8 cellular contexts compared by ENCODE assay signal in the genomic region with DNA sequence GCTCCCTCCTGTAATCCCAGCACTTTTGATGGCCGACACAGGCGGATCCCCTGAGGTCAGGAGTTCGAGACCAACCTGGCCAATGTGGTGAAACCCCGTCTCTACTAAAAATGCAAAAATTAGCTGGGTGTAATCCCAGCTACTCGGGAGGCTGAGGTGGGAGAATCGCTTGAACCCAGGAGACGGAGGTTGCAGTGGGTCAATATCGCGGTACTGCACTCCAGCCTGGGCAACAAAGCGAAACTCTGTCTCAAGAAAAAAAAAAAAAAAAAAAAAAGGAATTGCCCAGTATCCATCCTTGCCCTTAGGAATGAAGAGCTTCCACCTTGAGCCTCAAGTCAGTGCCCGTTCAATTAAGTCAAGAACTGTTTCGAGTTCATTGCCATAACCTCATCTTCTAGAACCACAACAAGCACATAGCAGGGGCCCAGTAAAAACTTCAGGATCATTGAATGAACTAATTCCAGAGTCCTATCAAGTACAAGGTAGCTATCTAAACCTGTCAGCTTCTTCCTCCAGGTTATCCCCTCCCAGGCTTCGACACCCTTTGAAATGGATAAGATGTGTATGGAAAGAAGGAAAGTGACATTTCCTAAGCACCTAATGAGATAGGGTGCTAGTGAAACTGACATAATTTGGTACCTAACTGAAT. TPM values are rescaled to one million over a fixed set of nuclear protein-coding genes. Genes with fewer than 3 reads are reported as not detected.
DNase-seq lines count a peak whose midpoint lies in the region; ATAC-seq and TF ChIP-seq lines count a peak whose summit lies in the region.

No MANE protein-coding gene starts in this region.

- no peaks in the 10 kb centered on the region for H3K9me3 Mint-ChIP-seq in activated CD4-positive, alpha-beta memory T cell treated with anti-CD3 and anti-CD28 coated beads, Interleukin-2, amount 10 ng/mL, durations not matched to agents 7 days and 5 days

- no peak for TF ChIP-seq CTCF in left ventricle myocardium inferior (IDR thresholded peaks at IDR 0.05; ENCODE audit: borderline replicate concordance)

- ATAC-seq in left ventricle myocardium superior (no peak), GM21723 (IDR thresholded peaks at IDR 0.05; ENCODE audit: unreplicated experiment) (no peak)

- peaks cover 40% of the 10 kb centered on the region for H3K4me1 Mint-ChIP-seq in activated CD4-positive, alpha-beta memory T cell treated with anti-CD3 and anti-CD28 coated beads, Interleukin-2, amount 10 ng/mL, durations not matched to agents 7 days and 5 days

- H3K4me3 Mint-ChIP-seq in activated CD4-positive, alpha-beta memory T cell treated with anti-CD3 and anti-CD28 coated beads, Interleukin-2, amount 10 ng/mL, durations not matched to agents 7 days and 5 days: peak overlapping the region; percentile 97

- CTCF ChIA-PET in activated CD4-positive, alpha-beta memory T cell treated with anti-CD3 and anti-CD28 coated beads, Interleukin-2, amount 10 ng/mL, durations not matched to agents 7 days and 5 days (lab: Charles Lee): interaction anchor here (0.6 to 1.7 kb wide), 5 partner anchors 13 to 742 kb away, joined by 3 to 6 read pairs (median 3); partner anchors contain the start of gene ARMC8

- no peaks in the 10 kb centered on the region for H3K9me3 ChIP-seq in left ventricle myocardium inferior (replicated peaks)
- H3K9me3 ChIP-seq in iPS-20b (ENCODE audit: insufficient read depth, low read depth, low read length): no peaks in the 10 kb centered on the region
- H3K9me3 ChIP-seq in subcutaneous abdominal adipose tissue (ENCODE audit: control insufficient read depth in 5 of 5, low read length in 5 of 5): no peaks in the 10 kb centered on the region

- H3K9ac ChIP-seq in iPS-20b (ENCODE audit: low read depth, low read length): peak overlapping the region; percentile 89
- H3K9ac ChIP-seq in subcutaneous abdominal adipose tissue (ENCODE audit: low read length in 5 of 5): peak overlapping the region; percentile 87 to 98 (median 92)

- DNase-seq in left ventricle myocardium inferior: no peak
- DNase-seq in left ventricle myocardium superior: no peak
- DNase-seq in activated CD4-positive, alpha-beta memory T cell treated with anti-CD3 and anti-CD28 coated beads, Interleukin-2, amount 10 ng/mL, durations not matched to agents 7 days and 5 days: no peak
- no peak for DNase-seq in SKM-1 treated with dmso at 0.1 percent for 144 hours (lab: John Stamatoyannopoulos, UW; ENCODE audit: unreplicated experiment)
- no peak for DNase-seq in GM19238 (ENCODE audit: insufficient read length, low spot score)

- H3K4me3 ChIP-seq in left ventricle myocardium inferior (peak overlapping the region; percentile 87), iPS-20b (ENCODE audit: low read length) (peak overlapping the region; percentile 80), subcutaneous abdominal adipose tissue (ENCODE audit: low read depth in 1 of 5, low read length in 5 of 5) (peak overlapping the region; percentile 89 to 99 (median 95))

- H3K27ac Mint-ChIP-seq in activated CD4-positive, alpha-beta memory T cell treated with anti-CD3 and anti-CD28 coated beads, Interleukin-2, amount 10 ng/mL, durations not matched to agents 7 days and 5 days: peak overlapping the region; percentile 92

- intact Hi-C loops in left ventricle myocardium inferior (cut with micrococcal nuclease) (no loop called here), left ventricle myocardium superior (cut with micrococcal nuclease) (no loop called here)

- no peaks in the 10 kb centered on the region for H3K27me3 Mint-ChIP-seq in activated CD4-positive, alpha-beta memory T cell treated with anti-CD3 and anti-CD28 coated beads, Interleukin-2, amount 10 ng/mL, durations not matched to agents 7 days and 5 days

- peaks cover 22% of the 10 kb centered on the region for H3K36me3 Mint-ChIP-seq in activated CD4-positive, alpha-beta memory T cell treated with anti-CD3 and anti-CD28 coated beads, Interleukin-2, amount 10 ng/mL, durations not matched to agents 7 days and 5 days (ENCODE audit: low read depth)

- H3K4me1 ChIP-seq in left ventricle myocardium inferior (peaks cover 30% of the 10 kb centered on the region), iPS-20b (ENCODE audit: insufficient read depth, low read length) (0 out of 2 replicates have a peak, but pooled peaks cover 4% of the 10 kb centered on the region), subcutaneous abdominal adipose tissue (ENCODE audit: control insufficient read depth in 5 of 5, insufficient read depth in 5 of 5, low read length in 5 of 5) (peaks cover 0 to 18% (median 18%) of the 10 kb centered on the region in 5 donors)

- H3K36me3 ChIP-seq in left ventricle myocardium inferior: peaks cover 37% of the 10 kb centered on the region
- H3K36me3 ChIP-seq in iPS-20b (ENCODE audit: insufficient read depth, low read depth, low read length): peaks cover 40% of the 10 kb centered on the region
- H3K36me3 ChIP-seq in subcutaneous abdominal adipose tissue (ENCODE audit: control insufficient read depth in 5 of 5, insufficient read depth in 5 of 5, low read length in 5 of 5): peaks cover 6 to 14% (median 10%) of the 10 kb centered on the region in 5 donors

- H3K27ac ChIP-seq in left ventricle myocardium inferior (replicated peaks) (peak overlapping the region; percentile 90), iPS-20b (ENCODE audit: low read length) (no peak overlapping the region), subcutaneous abdominal adipose tissue (ENCODE audit: low read depth, low read length) (peak overlapping the region; percentile 74)

- H3K27me3 ChIP-seq in left ventricle myocardium inferior (ENCODE audit: low read depth) (no peaks in the 10 kb centered on the region), iPS-20b (ENCODE audit: insufficient read depth, low read length) (no peaks in the 10 kb centered on the region), subcutaneous abdominal adipose tissue (ENCODE audit: control insufficient read depth in 5 of 5, insufficient read depth in 4 of 5, low read length in 5 of 5) (no peaks in the 10 kb centered on the region)

- POLR2A ChIA-PET in activated CD4-positive, alpha-beta memory T cell treated with anti-CD3 and anti-CD28 coated beads, Interleukin-2, amount 10 ng/mL, durations not matched to agents 7 days and 5 days (lab: Charles Lee): interaction anchor here (0.6 to 5.4 kb wide), 12 partner anchors 8 to 742 kb away, joined by 3 to 85 read pairs (median 3); partner anchors contain the start of genes ARMC8, ESYT3 and PIK3CB

RNA-seq across cellular contexts. Expression of gene DBR1, which starts 0.8 kb away (rescaled TPM):
- total RNA-seq in left ventricle myocardium inferior: 7.9 TPM
- total RNA-seq in left ventricle myocardium superior: 7.3 TPM
- total RNA-seq in activated CD4-positive, alpha-beta memory T cell treated with anti-CD3 and anti-CD28 coated beads, Interleukin-2, amount 10 ng/mL, durations not matched to agents 7 days and 5 days: 10 to 100 TPM; 19.4 to 20.0 TPM

RNA-seq across cellular contexts. Expression of gene ARMC8, which starts 13.2 kb away (rescaled TPM):
- total RNA-seq in left ventricle myocardium inferior: 31.2 TPM
- 34.0 TPM for total RNA-seq in left ventricle myocardium superior
- 10 to 100 TPM; 44.0 to 50.1 TPM for total RNA-seq in activated CD4-positive, alpha-beta memory T cell treated with anti-CD3 and anti-CD28 coated beads, Interleukin-2, amount 10 ng/mL, durations not matched to agents 7 days and 5 days

RNA-seq across cellular contexts. Expression of gene A4GNT, which starts 41.7 kb away (rescaled TPM):
- not detected for total RNA-seq in left ventricle myocardium inferior
- total RNA-seq in left ventricle myocardium superior: not detected
- not detected for total RNA-seq in activated CD4-positive, alpha-beta memory T cell treated with anti-CD3 and anti-CD28 coated beads, Interleukin-2, amount 10 ng/mL, durations not matched to agents 7 days and 5 days

RNA-seq across cellular contexts. Expression of gene DZIP1L, which starts 58.5 kb away (rescaled TPM):
- total RNA-seq in left ventricle myocardium inferior (4.7 TPM), left ventricle myocardium superior (5.7 TPM)
- under 1 TPM in 1 of 2 experiments, not detected in 1; 0.05 TPM for total RNA-seq in activated CD4-positive, alpha-beta memory T cell treated with anti-CD3 and anti-CD28 coated beads, Interleukin-2, amount 10 ng/mL, durations not matched to agents 7 days and 5 days
